ENCODE assay signal across 10 cellular contexts in the genomic region with DNA sequence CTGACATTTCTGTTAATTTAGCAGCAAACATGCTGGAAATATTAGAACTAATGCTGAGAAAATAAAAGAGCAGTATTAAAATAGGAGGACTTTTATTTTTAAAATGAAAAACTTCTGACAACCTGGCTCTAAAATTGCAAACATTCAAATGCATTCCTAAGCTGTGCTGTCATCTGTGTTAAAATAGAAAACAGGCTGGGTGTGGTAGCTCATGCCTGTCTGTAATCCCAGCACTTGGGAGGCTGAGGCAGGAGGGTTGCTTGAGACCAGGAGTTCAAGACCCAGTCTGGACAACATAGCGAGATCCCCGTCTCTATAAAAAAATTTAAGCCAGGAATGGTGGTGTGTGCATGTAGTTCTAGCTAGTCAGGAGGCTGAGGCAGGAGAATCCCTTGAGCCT. TPM values are rescaled to one million over a fixed set of nuclear protein-coding genes. Genes with fewer than 3 reads are reported as not detected.
DNase-seq lines count a peak whose midpoint lies in the region; ATAC-seq, FAIRE-seq and TF ChIP-seq lines count a peak whose summit lies in the region.
"Had no signal": no experiment of that assay in that cellular context is flagged by ENCODE, and none has a peak within 500 bp of the region (broad histone marks: within the 10 kb centered on the region; RNA-seq: fewer than 3 reads in every experiment).

No MANE protein-coding gene starts in this region.

- TF ChIP-seq RAD21 in HCT116 (IDR thresholded peaks at IDR 0.05; ENCODE audit: low read depth): no peak
- TF ChIP-seq RAD21 in SK-N-SH (IDR thresholded peaks at IDR 0.05; ENCODE audit: low read length): no peak

- H3K27ac ChIP-seq in HCT116 (ENCODE audit: low read depth, low read length) (no peak overlapping the region), SK-N-SH (ENCODE audit: low read depth in 2 of 2, low read length in 1 of 2) (peak overlapping the region in 1 of 2 experiments; percentile 63; a peak in 2 of 4 replicates), thyroid gland (peak overlapping the region; percentile 21 to 41 (median 40))

- 92% methylated on average over 2 of the region's 2 CpGs for WGBS in SK-N-SH (ENCODE audit: low lambda C conversion rate)
- 90 to 94% methylated on average over 2 of the region's 2 CpGs for WGBS in thyroid gland, 2 donors

- POLR2A ChIA-PET in HCT116 (lab: Charles Lee) (no interaction called here), SK-N-SH (lab: Yijun Ruan, JAX) (no interaction called here)

- DNase-seq in HCT116 (ENCODE audit: low read depth, low spot score) (peak; percentile 12), SK-N-SH (no peak), foreskin fibroblast (peak; percentile 57 to 79), thyroid gland (peak in 1 of 2 donors; percentile 31), MV-4-11 (lab: John Stamatoyannopoulos, UW) (no peak), left colon (no peak), GM12891 (ENCODE audit: insufficient read length, low spot score) (no peak)
- DNase-seq: activated CD4-positive, alpha-beta T cell treated with anti-CD3 and anti-CD28 coated beads for 1 hour; NCI-H1092 had no signal

- H3K9me3 ChIP-seq in HCT116 (ENCODE audit: control insufficient read depth in 1 of 2, insufficient read depth in 1 of 2, low read depth in 1 of 2, low read length in 2 of 2) (no peaks in the 10 kb centered on the region), SK-N-SH (no peaks in the 10 kb centered on the region), thyroid gland (no peaks in the 10 kb centered on the region)

- H3K79me2 ChIP-seq in HCT116 (ENCODE audit: insufficient read depth, low read length) (no peaks in the 10 kb centered on the region), SK-N-SH (ENCODE audit: insufficient read depth) (peaks cover 14% of the 10 kb centered on the region; the same call in 1 of the 2 replicates)

- no peak for FAIRE-seq in GM12891 (lab: Jason Lieb, UNC)
- FAIRE-seq: G401.6 had no signal

- H3F3A ChIP-seq in SK-N-SH (replicated peaks; ENCODE audit: insufficient read depth): peaks cover 32% of the 10 kb centered on the region

- no TSS peak for BruUV-seq in HCT116 (replicated peaks; lab: Mats Ljungman, UMichigan)

- no peaks in the 10 kb centered on the region for H3K36me3 ChIP-seq in HCT116 (ENCODE audit: control insufficient read depth in 1 of 2, insufficient read depth in 2 of 2, low read length in 2 of 2)
- peaks cover 17 to 55% of the 10 kb centered on the region in 2 experiments for H3K36me3 ChIP-seq in SK-N-SH (replicated peaks in 1 of 2; ENCODE audit: control insufficient read depth in 1 of 2, insufficient read depth in 2 of 2, low read length in 1 of 2)
- peaks cover 0 to 3% of the 10 kb centered on the region in 2 donors for H3K36me3 ChIP-seq in thyroid gland

- H4K20me1 ChIP-seq in HCT116 (ENCODE audit: insufficient read depth) (no peaks in the 10 kb centered on the region), SK-N-SH (ENCODE audit: insufficient read depth) (no peaks in the 10 kb centered on the region)

- no peaks in the 10 kb centered on the region for H3K27me3 ChIP-seq in HCT116 (ENCODE audit: insufficient read depth, low read length)
- H3K27me3 ChIP-seq in SK-N-SH (ENCODE audit: insufficient read depth): no peaks in the 10 kb centered on the region
- H3K27me3 ChIP-seq in thyroid gland: no peaks in the 10 kb centered on the region

- CTCF ChIA-PET in HCT116 (lab: Charles Lee): no interaction called here
- CTCF ChIA-PET in SK-N-SH (lab: Yijun Ruan, JAX): interaction anchor here (0.6 to 2.1 kb wide), 5 partner anchors 9 to 316 kb away, joined by 3 to 4 read pairs (median 3); no protein-coding TSS in a partner anchor

- TF ChIP-seq POLR2A in HCT116 (IDR thresholded peaks at IDR 0.05; ENCODE audit: borderline replicate concordance, extremely low read depth, insufficient read depth, insufficient read length): no peak
- no peak for TF ChIP-seq POLR2A in thyroid gland (IDR thresholded peaks at IDR 0.05)
- no peak for TF ChIP-seq POLR2A in GM12891 (IDR thresholded peaks at IDR 0.05; ENCODE audit: low read depth, low read length)

- TF ChIP-seq EP300 in SK-N-SH (IDR thresholded peaks at IDR 0.05; ENCODE audit: borderline replicate concordance in 1 of 2, low read depth in 1 of 2, low read length in 1 of 2): no peak

- H3K4me3 ChIP-seq in HCT116 (replicated peaks in 1 of 2; ENCODE audit: low read depth in 1 of 2, low read length in 2 of 2) (peak overlapping the region in 1 of 2 experiments; percentile 18; a peak in 2 of 4 replicates), SK-N-SH (ENCODE audit: low read depth in 2 of 2, low read length in 1 of 2) (no peak overlapping the region), foreskin fibroblast (ENCODE audit: low read depth in 1 of 2, low read length in 2 of 2) (no peak overlapping the region), thyroid gland (replicated peaks in 1 of 3) (no peak overlapping the region)

- no peak for TF ChIP-seq CTCF in HCT116 (IDR thresholded peaks at IDR 0.05 in 2 of 3, conservative IDR thresholded peaks at IDR 0.05 in 1 of 3; ENCODE audit: borderline replicate concordance in 1 of 3, insufficient read depth in 1 of 3, low read depth in 2 of 3, low read length in 2 of 3)
- TF ChIP-seq CTCF in SK-N-SH (IDR thresholded peaks at IDR 0.05): no peak
- no peak for TF ChIP-seq CTCF in foreskin fibroblast (IDR thresholded peaks at IDR 0.05; ENCODE audit: low read depth, low read length)
- TF ChIP-seq CTCF in thyroid gland (IDR thresholded peaks at IDR 0.05): no peak

- intact Hi-C loops in HCT116 (cut with micrococcal nuclease): loop anchor here (1.0 kb wide), 1 partner anchor 290 kb away; no protein-coding TSS in a partner anchor
- intact Hi-C loops in thyroid gland (cut with DNase I): no loop called here
- intact Hi-C loops in left colon (cut with DNase I, micrococcal nuclease): no loop called here

- H2AFZ ChIP-seq in HCT116 (ENCODE audit: low read depth, low read length, poor library complexity, severe bottlenecking) (no peak overlapping the region), SK-N-SH (ENCODE audit: low read depth) (no peak overlapping the region)

- H3K4me1 ChIP-seq in HCT116 (ENCODE audit: control insufficient read depth in 1 of 2, insufficient read depth in 2 of 2, low read length in 2 of 2) (peaks cover 13 to 22% of the 10 kb centered on the region in 2 experiments), SK-N-SH (ENCODE audit: control insufficient read depth in 1 of 2, insufficient read depth in 2 of 2, low read depth in 1 of 2, low read length in 1 of 2) (peaks cover 0 to 10% of the 10 kb centered on the region in 2 experiments; a peak in 1 of 4 replicates), thyroid gland (peaks cover 0 to 9% of the 10 kb centered on the region in 2 donors)

- H3K4me2 ChIP-seq in HCT116 (ENCODE audit: low read length) (peak overlapping the region; percentile 65), SK-N-SH (no peak overlapping the region)

- ATAC-seq in HCT116 (peak; percentile 64), left colon (no peak)

- 0 out of 2 replicates have a peak overlapping the region, but pooled peaks have one; percentile 12 for H3K9ac ChIP-seq in HCT116 (ENCODE audit: low read length)
- no peak overlapping the region; the same call in 1 of the 2 replicates for H3K9ac ChIP-seq in SK-N-SH

- H3K9me2 ChIP-seq in HCT116 (ENCODE audit: insufficient read depth): no peaks in the 10 kb centered on the region
- no peaks in the 10 kb centered on the region for H3K9me2 ChIP-seq in SK-N-SH

- RAD21 ChIA-PET in HCT116 (lab: Charles Lee; ENCODE audit: low non-redundant PET in 1 of 2, low total read pairs in 2 of 2, uncharacterized antibody in 2 of 2, unreplicated experiment in 2 of 2): no interaction called here

TF ChIP-seq in HCT116, 20 proteins besides CTCF, POLR2A, EP300 and RAD21 (continues in another document):
- TF ChIP-seq EZH2phosphoT487 (IDR thresholded peaks at IDR 0.05; ENCODE audit: borderline replicate concordance) (no peak), SP1 (IDR thresholded peaks at IDR 0.05; ENCODE audit: low read depth) (no peak), CEBPB (IDR thresholded peaks at IDR 0.05; ENCODE audit: low read depth) (no peak), ZNF274 (IDR thresholded peaks at IDR 0.05; ENCODE audit: low read depth, low read length) (no peak)
- TF ChIP-seq, protein P1, sequence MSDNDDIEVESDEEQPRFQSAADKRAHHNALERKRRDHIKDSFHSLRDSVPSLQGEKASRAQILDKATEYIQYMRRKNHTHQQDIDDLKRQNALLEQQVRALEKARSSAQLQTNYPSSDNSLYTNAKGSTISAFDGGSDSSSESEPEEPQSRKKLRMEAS (IDR thresholded peaks at IDR 0.05): no peak

TF ChIP-seq in SK-N-SH, 30 proteins besides CTCF, POLR2A, EP300 and RAD21 (continues in another document):
- no peak for TF ChIP-seq EZH2phosphoT487 (IDR thresholded peaks at IDR 0.05; ENCODE audit: borderline replicate concordance, low read depth)
- peak; percentile 92 for TF ChIP-seq MEF2A (IDR thresholded peaks at IDR 0.05; ENCODE audit: borderline replicate concordance, low read depth)
- no peak for TF ChIP-seq GATA2 (CRISPR knock-in tag; IDR thresholded peaks at IDR 0.05)
- TF ChIP-seq FOXM1 (IDR thresholded peaks at IDR 0.05; ENCODE audit: low read depth): no peak
- no peak for TF ChIP-seq SMC3 (IDR thresholded peaks at IDR 0.05; ENCODE audit: low read depth, low read length)
- no peak for TF ChIP-seq RCOR1 (IDR thresholded peaks at IDR 0.05; ENCODE audit: low read length)

TF ChIP-seq in GM12891, 5 proteins besides CTCF, POLR2A, EP300 and RAD21:
- TF ChIP-seq POU2F2 (IDR thresholded peaks at IDR 0.05; ENCODE audit: low read depth, low read length): no peak
- TF ChIP-seq TAF1 (IDR thresholded peaks at IDR 0.05; ENCODE audit: low read depth, low read length): no peak
- TF ChIP-seq SPI1 (IDR thresholded peaks at IDR 0.05; ENCODE audit: low read depth, low read length): no peak
- TF ChIP-seq PAX5 (IDR thresholded peaks at IDR 0.05; ENCODE audit: insufficient read depth, low read length, severe bottlenecking): no peak
- no peak for TF ChIP-seq POLR2AphosphoS5 (IDR thresholded peaks at IDR 0.05; ENCODE audit: low read depth, low read length)
TF ChIP-seq in GM12891: peak in this region for 0.

RNA-seq across cellular contexts. Expression of a gene that starts 44.6 kb away (rescaled TPM):
- total RNA-seq in HCT116 (2021; ENCODE audit: unreplicated experiment) (9.6 TPM), thyroid gland (10 to 100 TPM; 25.8 to 34.6 (median 30.5) TPM), left colon (10 to 100 TPM; 13.9 to 18.3 TPM)
- 2.7 and 3.0 TPM in 2 replicates for polyA plus RNA-seq in HCT116 (2012)
- 2.5 and 4.4 TPM in 2 replicates for polyA plus RNA-seq in SK-N-SH (2012; rRNA removed)
- polyA plus RNA-seq in SK-N-SH (2012; cell fraction: cytosol; rRNA removed): 4.6 and 5.1 TPM in 2 replicates
- polyA plus RNA-seq in SK-N-SH (2012; cell fraction: nucleus; rRNA removed): 2.2 and 5.2 TPM in 2 replicates
- polyA plus RNA-seq in GM12891 (2012; ENCODE audit: low read depth, missing spikeins): 1.7 TPM

Comparison
In these comparisons a context has a peak if more than half of its experiments do, and no peak if none do; other contexts are left out.
1. DNase-seq: peak in HCT116 (single experiment) and foreskin fibroblast (2 of 2); none in SK-N-SH (single experiment), MV-4-11 (single experiment), left colon (0 of 2) and GM12891 (single experiment).